ENCODE assay signal across 1 cellular context in the genomic region with DNA sequence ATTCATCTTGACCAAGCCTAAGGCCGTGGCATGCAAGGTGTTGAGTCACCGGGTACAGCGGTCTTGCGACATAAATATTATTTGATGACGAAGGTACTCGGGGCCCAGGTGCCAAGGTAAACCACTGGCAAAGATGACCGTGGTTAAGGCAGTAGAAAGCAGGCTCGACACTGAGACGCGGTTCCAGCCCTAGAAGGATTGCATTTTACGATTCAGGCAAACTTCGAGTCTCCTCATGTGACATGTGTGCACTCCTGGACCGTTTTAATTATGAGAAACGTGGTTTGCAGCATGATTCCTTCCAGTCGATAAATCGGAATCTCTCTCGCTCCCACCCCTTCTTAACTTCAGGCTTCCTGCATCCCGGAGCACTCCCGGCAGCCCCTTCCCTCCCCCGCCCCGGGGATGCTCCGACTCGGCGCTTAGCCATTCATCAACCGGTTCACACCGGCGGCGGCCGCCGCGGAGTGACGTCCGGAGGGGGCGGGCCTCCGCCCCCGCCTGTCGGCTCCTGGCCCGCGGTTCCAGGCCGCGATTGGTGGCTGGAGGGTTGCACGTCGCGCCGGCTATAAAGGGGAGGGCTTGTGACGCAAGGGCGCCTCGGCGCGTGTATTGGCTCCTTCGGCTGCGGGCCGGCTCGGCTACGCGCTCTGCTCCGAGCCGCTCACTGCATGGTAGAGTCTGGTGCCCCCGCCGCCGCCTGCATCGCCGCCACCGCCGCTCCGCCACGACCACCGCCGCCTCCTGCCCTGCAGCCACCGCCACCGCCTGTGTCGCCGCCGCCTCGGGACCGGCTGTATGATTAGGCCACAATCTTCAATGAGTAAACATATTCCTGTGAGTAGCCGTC.
TF ChIP-seq lines count a peak whose summit lies in the region.

A gene (plus strand): TSS at position 598 of the 850 bp plus-strand sequence.
A gene (plus strand): TSS at position 598 of the 850 bp plus-strand sequence. CDS start 4,401 bp downstream, outside the sequence.

TF ChIP-seq in WTC11, 78 proteins besides CTCF, POLR2A, EP300 and RAD21 (continued from another document):
- TF ChIP-seq, protein P1, sequence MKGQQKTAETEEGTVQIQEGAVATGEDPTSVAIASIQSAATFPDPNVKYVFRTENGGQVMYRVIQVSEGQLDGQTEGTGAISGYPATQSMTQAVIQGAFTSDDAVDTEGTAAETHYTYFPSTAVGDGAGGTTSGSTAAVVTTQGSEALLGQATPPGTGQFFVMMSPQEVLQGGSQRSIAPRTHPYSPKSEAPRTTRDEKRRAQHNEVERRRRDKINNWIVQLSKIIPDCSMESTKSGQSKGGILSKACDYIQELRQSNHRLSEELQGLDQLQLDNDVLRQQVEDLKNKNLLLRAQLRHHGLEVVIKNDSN (CRISPR knock-in tag; IDR thresholded peaks at IDR 0.05), result peak; percentile 40; the same call in 1 of the 2 replicates
- TF ChIP-seq CREM (CRISPR knock-in tag; IDR thresholded peaks at IDR 0.05) (peak; percentile 31), CREB1 (CRISPR knock-in tag; IDR thresholded peaks at IDR 0.05) (no peak), ZNF138 (CRISPR knock-in tag; conservative IDR thresholded peaks at IDR 0.05) (no peak), PRRX2 (CRISPR knock-in tag; IDR thresholded peaks at IDR 0.05) (no peak), SP1 (CRISPR knock-in tag; conservative IDR thresholded peaks at IDR 0.05) (peak; percentile 92), ZNF232 (CRISPR knock-in tag; IDR thresholded peaks at IDR 0.05) (peak; percentile 1; the same call in 1 of the 2 replicates), EMX1 (CRISPR knock-in tag; IDR thresholded peaks at IDR 0.05) (no peak), ESRRA (CRISPR knock-in tag; IDR thresholded peaks at IDR 0.05; ENCODE audit: borderline replicate concordance) (peak; percentile 56; the same call in 1 of the 2 replicates), ETV6 (CRISPR knock-in tag; IDR thresholded peaks at IDR 0.05) (no peak), JUN (CRISPR knock-in tag; IDR thresholded peaks at IDR 0.05) (no peak), ZNF121 (CRISPR knock-in tag; IDR thresholded peaks at IDR 0.05) (no peak), NFYB (CRISPR knock-in tag; conservative IDR thresholded peaks at IDR 0.05; ENCODE audit: low read depth) (peak; percentile 69), TP53 (CRISPR knock-in tag; IDR thresholded peaks at IDR 0.05) (no peak), NFATC4 (CRISPR knock-in tag; IDR thresholded peaks at IDR 0.05) (0 out of 2 replicates have a peak, but pooled peaks have one; percentile 31), SMAD3 (CRISPR knock-in tag; IDR thresholded peaks at IDR 0.05; ENCODE audit: borderline replicate concordance) (peak; percentile 64; the same call in 1 of the 2 replicates)
- TF ChIP-seq, protein P2, sequence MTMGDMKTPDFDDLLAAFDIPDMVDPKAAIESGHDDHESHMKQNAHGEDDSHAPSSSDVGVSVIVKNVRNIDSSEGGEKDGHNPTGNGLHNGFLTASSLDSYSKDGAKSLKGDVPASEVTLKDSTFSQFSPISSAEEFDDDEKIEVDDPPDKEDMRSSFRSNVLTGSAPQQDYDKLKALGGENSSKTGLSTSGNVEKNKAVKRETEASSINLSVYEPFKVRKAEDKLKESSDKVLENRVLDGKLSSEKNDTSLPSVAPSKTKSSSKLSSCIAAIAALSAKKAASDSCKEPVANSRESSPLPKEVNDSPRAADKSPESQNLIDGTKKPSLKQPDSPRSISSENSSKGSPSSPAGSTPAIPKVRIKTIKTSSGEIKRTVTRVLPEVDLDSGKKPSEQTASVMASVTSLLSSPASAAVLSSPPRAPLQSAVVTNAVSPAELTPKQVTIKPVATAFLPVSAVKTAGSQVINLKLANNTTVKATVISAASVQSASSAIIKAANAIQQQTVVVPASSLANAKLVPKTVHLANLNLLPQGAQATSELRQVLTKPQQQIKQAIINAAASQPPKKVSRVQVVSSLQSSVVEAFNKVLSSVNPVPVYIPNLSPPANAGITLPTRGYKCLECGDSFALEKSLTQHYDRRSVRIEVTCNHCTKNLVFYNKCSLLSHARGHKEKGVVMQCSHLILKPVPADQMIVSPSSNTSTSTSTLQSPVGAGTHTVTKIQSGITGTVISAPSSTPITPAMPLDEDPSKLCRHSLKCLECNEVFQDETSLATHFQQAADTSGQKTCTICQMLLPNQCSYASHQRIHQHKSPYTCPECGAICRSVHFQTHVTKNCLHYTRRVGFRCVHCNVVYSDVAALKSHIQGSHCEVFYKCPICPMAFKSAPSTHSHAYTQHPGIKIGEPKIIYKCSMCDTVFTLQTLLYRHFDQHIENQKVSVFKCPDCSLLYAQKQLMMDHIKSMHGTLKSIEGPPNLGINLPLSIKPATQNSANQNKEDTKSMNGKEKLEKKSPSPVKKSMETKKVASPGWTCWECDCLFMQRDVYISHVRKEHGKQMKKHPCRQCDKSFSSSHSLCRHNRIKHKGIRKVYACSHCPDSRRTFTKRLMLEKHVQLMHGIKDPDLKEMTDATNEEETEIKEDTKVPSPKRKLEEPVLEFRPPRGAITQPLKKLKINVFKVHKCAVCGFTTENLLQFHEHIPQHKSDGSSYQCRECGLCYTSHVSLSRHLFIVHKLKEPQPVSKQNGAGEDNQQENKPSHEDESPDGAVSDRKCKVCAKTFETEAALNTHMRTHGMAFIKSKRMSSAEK (CRISPR knock-in tag; IDR thresholded peaks at IDR 0.05; ENCODE audit: borderline replicate concordance), result no peak
- TF ChIP-seq, protein P3, sequence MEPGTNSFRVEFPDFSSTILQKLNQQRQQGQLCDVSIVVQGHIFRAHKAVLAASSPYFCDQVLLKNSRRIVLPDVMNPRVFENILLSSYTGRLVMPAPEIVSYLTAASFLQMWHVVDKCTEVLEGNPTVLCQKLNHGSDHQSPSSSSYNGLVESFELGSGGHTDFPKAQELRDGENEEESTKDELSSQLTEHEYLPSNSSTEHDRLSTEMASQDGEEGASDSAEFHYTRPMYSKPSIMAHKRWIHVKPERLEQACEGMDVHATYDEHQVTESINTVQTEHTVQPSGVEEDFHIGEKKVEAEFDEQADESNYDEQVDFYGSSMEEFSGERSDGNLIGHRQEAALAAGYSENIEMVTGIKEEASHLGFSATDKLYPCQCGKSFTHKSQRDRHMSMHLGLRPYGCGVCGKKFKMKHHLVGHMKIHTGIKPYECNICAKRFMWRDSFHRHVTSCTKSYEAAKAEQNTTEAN (CRISPR knock-in tag; IDR thresholded peaks at IDR 0.05), result 0 out of 2 replicates have a peak, but pooled peaks have one; percentile 55
- TF ChIP-seq, protein P4, sequence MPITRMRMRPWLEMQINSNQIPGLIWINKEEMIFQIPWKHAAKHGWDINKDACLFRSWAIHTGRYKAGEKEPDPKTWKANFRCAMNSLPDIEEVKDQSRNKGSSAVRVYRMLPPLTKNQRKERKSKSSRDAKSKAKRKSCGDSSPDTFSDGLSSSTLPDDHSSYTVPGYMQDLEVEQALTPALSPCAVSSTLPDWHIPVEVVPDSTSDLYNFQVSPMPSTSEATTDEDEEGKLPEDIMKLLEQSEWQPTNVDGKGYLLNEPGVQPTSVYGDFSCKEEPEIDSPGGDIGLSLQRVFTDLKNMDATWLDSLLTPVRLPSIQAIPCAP (CRISPR knock-in tag; IDR thresholded peaks at IDR 0.05), result no peak
- TF ChIP-seq, protein P5, sequence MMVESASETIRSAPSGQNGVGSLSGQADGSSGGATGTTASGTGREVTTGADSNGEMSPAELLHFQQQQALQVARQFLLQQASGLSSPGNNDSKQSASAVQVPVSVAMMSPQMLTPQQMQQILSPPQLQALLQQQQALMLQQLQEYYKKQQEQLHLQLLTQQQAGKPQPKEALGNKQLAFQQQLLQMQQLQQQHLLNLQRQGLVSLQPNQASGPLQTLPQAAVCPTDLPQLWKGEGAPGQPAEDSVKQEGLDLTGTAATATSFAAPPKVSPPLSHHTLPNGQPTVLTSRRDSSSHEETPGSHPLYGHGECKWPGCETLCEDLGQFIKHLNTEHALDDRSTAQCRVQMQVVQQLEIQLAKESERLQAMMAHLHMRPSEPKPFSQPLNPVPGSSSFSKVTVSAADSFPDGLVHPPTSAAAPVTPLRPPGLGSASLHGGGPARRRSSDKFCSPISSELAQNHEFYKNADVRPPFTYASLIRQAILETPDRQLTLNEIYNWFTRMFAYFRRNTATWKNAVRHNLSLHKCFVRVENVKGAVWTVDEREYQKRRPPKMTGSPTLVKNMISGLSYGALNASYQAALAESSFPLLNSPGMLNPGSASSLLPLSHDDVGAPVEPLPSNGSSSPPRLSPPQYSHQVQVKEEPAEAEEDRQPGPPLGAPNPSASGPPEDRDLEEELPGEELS (CRISPR knock-in tag; IDR thresholded peaks at IDR 0.05), result peak; percentile 18; the same call in 1 of the 2 replicates
- TF ChIP-seq, protein P6, sequence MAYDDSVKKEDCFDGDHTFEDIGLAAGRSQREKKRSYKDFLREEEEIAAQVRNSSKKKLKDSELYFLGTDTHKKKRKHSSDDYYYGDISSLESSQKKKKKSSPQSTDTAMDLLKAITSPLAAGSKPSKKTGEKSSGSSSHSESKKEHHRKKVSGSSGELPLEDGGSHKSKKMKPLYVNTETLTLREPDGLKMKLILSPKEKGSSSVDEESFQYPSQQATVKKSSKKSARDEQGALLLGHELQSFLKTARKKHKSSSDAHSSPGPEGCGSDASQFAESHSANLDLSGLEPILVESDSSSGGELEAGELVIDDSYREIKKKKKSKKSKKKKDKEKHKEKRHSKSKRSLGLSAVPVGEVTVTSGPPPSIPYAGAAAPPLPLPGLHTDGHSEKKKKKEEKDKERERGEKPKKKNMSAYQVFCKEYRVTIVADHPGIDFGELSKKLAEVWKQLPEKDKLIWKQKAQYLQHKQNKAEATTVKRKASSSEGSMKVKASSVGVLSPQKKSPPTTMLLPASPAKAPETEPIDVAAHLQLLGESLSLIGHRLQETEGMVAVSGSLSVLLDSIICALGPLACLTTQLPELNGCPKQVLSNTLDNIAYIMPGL (CRISPR knock-in tag; IDR thresholded peaks at IDR 0.05), result 0 out of 2 replicates have a peak, but pooled peaks have one; percentile 22
- TF ChIP-seq, protein P7, sequence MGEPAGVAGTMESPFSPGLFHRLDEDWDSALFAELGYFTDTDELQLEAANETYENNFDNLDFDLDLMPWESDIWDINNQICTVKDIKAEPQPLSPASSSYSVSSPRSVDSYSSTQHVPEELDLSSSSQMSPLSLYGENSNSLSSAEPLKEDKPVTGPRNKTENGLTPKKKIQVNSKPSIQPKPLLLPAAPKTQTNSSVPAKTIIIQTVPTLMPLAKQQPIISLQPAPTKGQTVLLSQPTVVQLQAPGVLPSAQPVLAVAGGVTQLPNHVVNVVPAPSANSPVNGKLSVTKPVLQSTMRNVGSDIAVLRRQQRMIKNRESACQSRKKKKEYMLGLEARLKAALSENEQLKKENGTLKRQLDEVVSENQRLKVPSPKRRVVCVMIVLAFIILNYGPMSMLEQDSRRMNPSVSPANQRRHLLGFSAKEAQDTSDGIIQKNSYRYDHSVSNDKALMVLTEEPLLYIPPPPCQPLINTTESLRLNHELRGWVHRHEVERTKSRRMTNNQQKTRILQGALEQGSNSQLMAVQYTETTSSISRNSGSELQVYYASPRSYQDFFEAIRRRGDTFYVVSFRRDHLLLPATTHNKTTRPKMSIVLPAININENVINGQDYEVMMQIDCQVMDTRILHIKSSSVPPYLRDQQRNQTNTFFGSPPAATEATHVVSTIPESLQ (CRISPR knock-in tag; IDR thresholded peaks at IDR 0.05), result no peak
- TF ChIP-seq, protein P8, sequence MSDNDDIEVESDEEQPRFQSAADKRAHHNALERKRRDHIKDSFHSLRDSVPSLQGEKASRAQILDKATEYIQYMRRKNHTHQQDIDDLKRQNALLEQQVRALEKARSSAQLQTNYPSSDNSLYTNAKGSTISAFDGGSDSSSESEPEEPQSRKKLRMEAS (CRISPR knock-in tag; IDR thresholded peaks at IDR 0.05), result peak; percentile 44; the same call in 1 of the 2 replicates
- TF ChIP-seq, protein P9, sequence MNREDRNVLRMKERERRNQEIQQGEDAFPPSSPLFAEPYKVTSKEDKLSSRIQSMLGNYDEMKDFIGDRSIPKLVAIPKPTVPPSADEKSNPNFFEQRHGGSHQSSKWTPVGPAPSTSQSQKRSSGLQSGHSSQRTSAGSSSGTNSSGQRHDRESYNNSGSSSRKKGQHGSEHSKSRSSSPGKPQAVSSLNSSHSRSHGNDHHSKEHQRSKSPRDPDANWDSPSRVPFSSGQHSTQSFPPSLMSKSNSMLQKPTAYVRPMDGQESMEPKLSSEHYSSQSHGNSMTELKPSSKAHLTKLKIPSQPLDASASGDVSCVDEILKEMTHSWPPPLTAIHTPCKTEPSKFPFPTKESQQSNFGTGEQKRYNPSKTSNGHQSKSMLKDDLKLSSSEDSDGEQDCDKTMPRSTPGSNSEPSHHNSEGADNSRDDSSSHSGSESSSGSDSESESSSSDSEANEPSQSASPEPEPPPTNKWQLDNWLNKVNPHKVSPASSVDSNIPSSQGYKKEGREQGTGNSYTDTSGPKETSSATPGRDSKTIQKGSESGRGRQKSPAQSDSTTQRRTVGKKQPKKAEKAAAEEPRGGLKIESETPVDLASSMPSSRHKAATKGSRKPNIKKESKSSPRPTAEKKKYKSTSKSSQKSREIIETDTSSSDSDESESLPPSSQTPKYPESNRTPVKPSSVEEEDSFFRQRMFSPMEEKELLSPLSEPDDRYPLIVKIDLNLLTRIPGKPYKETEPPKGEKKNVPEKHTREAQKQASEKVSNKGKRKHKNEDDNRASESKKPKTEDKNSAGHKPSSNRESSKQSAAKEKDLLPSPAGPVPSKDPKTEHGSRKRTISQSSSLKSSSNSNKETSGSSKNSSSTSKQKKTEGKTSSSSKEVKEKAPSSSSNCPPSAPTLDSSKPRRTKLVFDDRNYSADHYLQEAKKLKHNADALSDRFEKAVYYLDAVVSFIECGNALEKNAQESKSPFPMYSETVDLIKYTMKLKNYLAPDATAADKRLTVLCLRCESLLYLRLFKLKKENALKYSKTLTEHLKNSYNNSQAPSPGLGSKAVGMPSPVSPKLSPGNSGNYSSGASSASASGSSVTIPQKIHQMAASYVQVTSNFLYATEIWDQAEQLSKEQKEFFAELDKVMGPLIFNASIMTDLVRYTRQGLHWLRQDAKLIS (CRISPR knock-in tag; IDR thresholded peaks at IDR 0.05; ENCODE audit: borderline replicate concordance), result no peak
- TF ChIP-seq, protein P10, sequence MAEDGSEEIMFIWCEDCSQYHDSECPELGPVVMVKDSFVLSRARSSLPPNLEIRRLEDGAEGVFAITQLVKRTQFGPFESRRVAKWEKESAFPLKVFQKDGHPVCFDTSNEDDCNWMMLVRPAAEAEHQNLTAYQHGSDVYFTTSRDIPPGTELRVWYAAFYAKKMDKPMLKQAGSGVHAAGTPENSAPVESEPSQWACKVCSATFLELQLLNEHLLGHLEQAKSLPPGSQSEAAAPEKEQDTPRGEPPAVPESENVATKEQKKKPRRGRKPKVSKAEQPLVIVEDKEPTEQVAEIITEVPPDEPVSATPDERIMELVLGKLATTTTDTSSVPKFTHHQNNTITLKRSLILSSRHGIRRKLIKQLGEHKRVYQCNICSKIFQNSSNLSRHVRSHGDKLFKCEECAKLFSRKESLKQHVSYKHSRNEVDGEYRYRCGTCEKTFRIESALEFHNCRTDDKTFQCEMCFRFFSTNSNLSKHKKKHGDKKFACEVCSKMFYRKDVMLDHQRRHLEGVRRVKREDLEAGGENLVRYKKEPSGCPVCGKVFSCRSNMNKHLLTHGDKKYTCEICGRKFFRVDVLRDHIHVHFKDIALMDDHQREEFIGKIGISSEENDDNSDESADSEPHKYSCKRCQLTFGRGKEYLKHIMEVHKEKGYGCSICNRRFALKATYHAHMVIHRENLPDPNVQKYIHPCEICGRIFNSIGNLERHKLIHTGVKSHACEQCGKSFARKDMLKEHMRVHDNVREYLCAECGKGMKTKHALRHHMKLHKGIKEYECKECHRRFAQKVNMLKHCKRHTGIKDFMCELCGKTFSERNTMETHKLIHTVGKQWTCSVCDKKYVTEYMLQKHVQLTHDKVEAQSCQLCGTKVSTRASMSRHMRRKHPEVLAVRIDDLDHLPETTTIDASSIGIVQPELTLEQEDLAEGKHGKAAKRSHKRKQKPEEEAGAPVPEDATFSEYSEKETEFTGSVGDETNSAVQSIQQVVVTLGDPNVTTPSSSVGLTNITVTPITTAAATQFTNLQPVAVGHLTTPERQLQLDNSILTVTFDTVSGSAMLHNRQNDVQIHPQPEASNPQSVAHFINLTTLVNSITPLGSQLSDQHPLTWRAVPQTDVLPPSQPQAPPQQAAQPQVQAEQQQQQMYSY (CRISPR knock-in tag; IDR thresholded peaks at IDR 0.05), result no peak; the same call in 1 of the 2 replicates
